Comparison of ENCODE assay signal across 1 cellular context in genomic region chr18:31232779-31233424, GRCh38.
TF ChIP-seq lines count a peak whose summit lies in the region.

No MANE protein-coding gene starts in this region.

TF ChIP-seq in HepG2, 621 proteins besides CTCF, POLR2A, EP300 and RAD21 (continued from another document and continues in another):
- TF ChIP-seq ZNF646 (CRISPR knock-in tag; IDR thresholded peaks at IDR 0.05): peak; percentile 92
- TF ChIP-seq ZNF382 (CRISPR knock-in tag; IDR thresholded peaks at IDR 0.05; ENCODE audit: borderline replicate concordance): no peak
- TF ChIP-seq U2AF2 (IDR thresholded peaks at IDR 0.05; ENCODE audit: low read depth, low read length): no peak
- no peak for TF ChIP-seq ZNF724P (CRISPR knock-in tag; IDR thresholded peaks at IDR 0.05; ENCODE audit: borderline replicate concordance)
- TF ChIP-seq REST (IDR thresholded peaks at IDR 0.05; ENCODE audit: borderline replicate concordance in 1 of 2, low read depth in 1 of 2, low read length in 2 of 2): peak in 1 of 2 experiments; percentile 24; a peak in 1 of 4 replicates
- no peak for TF ChIP-seq BRCA1 (CRISPR knock-in tag; IDR thresholded peaks at IDR 0.05)
- peak; percentile 55; the same call in 1 of the 2 replicates for TF ChIP-seq SPEN (CRISPR knock-in tag; IDR thresholded peaks at IDR 0.05; ENCODE audit: low read depth)
- peak; percentile 37; the same call in 1 of the 2 replicates for TF ChIP-seq ARID4A (CRISPR knock-in tag; IDR thresholded peaks at IDR 0.05; ENCODE audit: borderline replicate concordance)
- no peak for TF ChIP-seq ZNF337 (CRISPR knock-in tag; IDR thresholded peaks at IDR 0.05; ENCODE audit: borderline replicate concordance, low read depth)
- no peak for TF ChIP-seq MED13 (CRISPR knock-in tag; IDR thresholded peaks at IDR 0.05)
- no peak for TF ChIP-seq ZNF841 (CRISPR knock-in tag; IDR thresholded peaks at IDR 0.05; ENCODE audit: borderline replicate concordance)
- TF ChIP-seq ZNF260 (CRISPR knock-in tag; IDR thresholded peaks at IDR 0.05; ENCODE audit: borderline replicate concordance, low read depth): no peak
- TF ChIP-seq ZNF816 (CRISPR knock-in tag; IDR thresholded peaks at IDR 0.05; ENCODE audit: borderline replicate concordance): no peak
- no peak for TF ChIP-seq ZNF709 (CRISPR knock-in tag; IDR thresholded peaks at IDR 0.05)
- TF ChIP-seq ZBTB1 (CRISPR knock-in tag; IDR thresholded peaks at IDR 0.05; ENCODE audit: borderline replicate concordance): no peak
- TF ChIP-seq SNAPC5 (CRISPR knock-in tag; IDR thresholded peaks at IDR 0.05; ENCODE audit: borderline replicate concordance): no peak
- no peak for TF ChIP-seq RCOR2 (CRISPR knock-in tag; IDR thresholded peaks at IDR 0.05)
- TF ChIP-seq SRY (CRISPR knock-in tag; IDR thresholded peaks at IDR 0.05): no peak
- TF ChIP-seq JUN (CRISPR knock-in tag; IDR thresholded peaks at IDR 0.05): 0 out of 2 replicates have a peak, but pooled peaks have one; percentile 33
- TF ChIP-seq GATAD2A (CRISPR knock-in tag; IDR thresholded peaks at IDR 0.05): peak; percentile 71
- TF ChIP-seq POLR2AphosphoS5 (IDR thresholded peaks at IDR 0.05; ENCODE audit: low read depth, low read length): no peak
- no peak for TF ChIP-seq RFX1 (IDR thresholded peaks at IDR 0.05)
- TF ChIP-seq FOXP1 (IDR thresholded peaks at IDR 0.05): no peak
- peak; percentile 12; the same call in 1 of the 2 replicates for TF ChIP-seq FOXP1 (CRISPR knock-in tag; IDR thresholded peaks at IDR 0.05)
- no peak for TF ChIP-seq ZBTB33 (CRISPR knock-in tag; IDR thresholded peaks at IDR 0.05)
- no peak for TF ChIP-seq ISL2 (CRISPR knock-in tag; IDR thresholded peaks at IDR 0.05)
- TF ChIP-seq PHF8 (CRISPR knock-in tag; IDR thresholded peaks at IDR 0.05): peak; percentile 33; the same call in 1 of the 2 replicates
- no peak for TF ChIP-seq ZBTB38 (CRISPR knock-in tag; IDR thresholded peaks at IDR 0.05)
- no peak for TF ChIP-seq THAP8 (CRISPR knock-in tag; IDR thresholded peaks at IDR 0.05; ENCODE audit: borderline replicate concordance)
- no peak for TF ChIP-seq NR0B2 (CRISPR knock-in tag; IDR thresholded peaks at IDR 0.05)
- no peak for TF ChIP-seq PHB2 (IDR thresholded peaks at IDR 0.05; ENCODE audit: partially characterized antibody)
- TF ChIP-seq PITX1 (CRISPR knock-in tag; IDR thresholded peaks at IDR 0.05): peak; percentile 51; the same call in 1 of the 2 replicates
- TF ChIP-seq MXD4 (CRISPR knock-in tag; IDR thresholded peaks at IDR 0.05): no peak
- peak; percentile 52; the same call in 1 of the 2 replicates for TF ChIP-seq RXRB (CRISPR knock-in tag; IDR thresholded peaks at IDR 0.05; ENCODE audit: borderline replicate concordance)
- TF ChIP-seq BATF2 (CRISPR knock-in tag; IDR thresholded peaks at IDR 0.05): no peak
- peak; percentile 33; the same call in 1 of the 2 replicates for TF ChIP-seq CREM (IDR thresholded peaks at IDR 0.05)
- no peak for TF ChIP-seq CREM (CRISPR knock-in tag; IDR thresholded peaks at IDR 0.05)
- no peak for TF ChIP-seq ATF6 (CRISPR knock-in tag; conservative IDR thresholded peaks at IDR 0.05)
- TF ChIP-seq NCOA2 (CRISPR knock-in tag; IDR thresholded peaks at IDR 0.05): no peak
- TF ChIP-seq ZNF562 (CRISPR knock-in tag; IDR thresholded peaks at IDR 0.05; ENCODE audit: borderline replicate concordance): no peak
- peak; percentile 37; the same call in 1 of the 2 replicates for TF ChIP-seq TBX3 (IDR thresholded peaks at IDR 0.05; ENCODE audit: borderline replicate concordance)
